16 cellular contexts compared by ENCODE assay signal in the genomic region with DNA sequence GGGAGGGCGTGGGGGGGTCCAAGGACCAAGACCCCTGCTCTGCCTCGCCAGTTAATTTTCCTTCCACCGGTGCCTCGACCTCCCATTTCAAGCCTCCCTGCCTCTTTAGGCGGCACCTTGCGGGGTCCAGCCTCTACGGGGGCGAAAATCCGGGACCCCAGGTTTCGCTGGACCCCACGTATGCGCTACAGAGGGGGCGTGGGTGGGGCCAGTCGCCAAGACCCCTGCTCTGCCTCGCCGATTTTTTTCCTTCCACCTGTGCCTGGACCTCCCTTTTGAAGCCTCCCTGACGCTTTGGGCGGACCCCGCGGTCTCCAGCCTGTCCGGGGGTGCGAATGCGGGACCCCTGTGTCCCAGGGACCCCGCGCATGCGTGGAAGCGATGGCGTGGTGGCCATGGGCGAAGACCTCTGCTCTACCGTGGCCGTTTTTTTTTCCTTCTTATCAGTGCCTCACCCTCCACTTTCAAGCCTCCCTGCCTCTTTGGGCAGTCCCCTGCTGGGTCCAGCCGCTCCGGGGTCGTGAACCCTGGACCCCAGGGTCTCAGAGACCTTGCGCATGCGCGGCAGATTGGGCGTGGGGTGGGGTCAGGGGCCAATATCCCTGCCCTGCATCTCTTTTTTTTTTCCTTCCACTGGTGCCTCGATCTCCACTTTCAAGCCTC.
"Had no signal": no experiment of that assay in that cellular context is flagged by ENCODE, and none has a peak within 500 bp of the region (broad histone marks: within the 10 kb centered on the region; RNA-seq: fewer than 3 reads in every experiment).

No MANE protein-coding gene starts in this region.

- H3K4me3 ChIP-seq: esophagus squamous epithelium, spleen had no signal

- H3K27me3 ChIP-seq: esophagus squamous epithelium had no signal

- H3K27me3 Mint-ChIP-seq: activated B cell treated with CpG ODN at 0.5 μM for 24 hours; activated CD8-positive, alpha-beta T cell treated with anti-CD3 and anti-CD28 coated beads for 36 hours; activated naive CD8-positive, alpha-beta T cell treated with anti-CD3 and anti-CD28 coated beads for 36 hours; activated T-helper 17 cell treated with anti-CD3 and anti-CD28 coated beads, Interleukin-2, amount 50 U/mL, for 72 hours; stimulated activated naive B cell treated with anti-CD40 and anti-IgM and Interleukin-4, amounts not matched to agents 10 μg/mL and 1 μg/mL and 100 μg/mL, for 72 hours had no signal

- DNase-seq: activated B cell treated with CpG ODN at 0.5 μM for 24 hours; activated CD8-positive, alpha-beta T cell treated with anti-CD3 and anti-CD28 coated beads for 36 hours; activated naive CD4-positive, alpha-beta T cell; activated naive CD8-positive, alpha-beta T cell treated with anti-CD3 and anti-CD28 coated beads for 36 hours; activated T-cell treated with anti-CD3 and anti-CD28 coated beads, Interleukin-2, amount 50 U/mL, for 1 hour; amniotic stem cell; dermis blood vessel endothelial cell; effector memory CD4-positive, alpha-beta T cell; esophagus squamous epithelium; left ventricle myocardium superior; nephron progenitor cell; nucleus accumbens; spleen; stimulated activated CD4-positive, alpha-beta T cell treated with anti-CD3 and anti-CD28 coated beads, Interleukin-4, amount 100 ng/mL, for 4 hours; stimulated activated naive B cell treated with anti-CD40 and anti-IgM and Interleukin-4, amounts not matched to agents 10 μg/mL and 1 μg/mL and 100 μg/mL, for 72 hours had no signal

- H3K27ac Mint-ChIP-seq: activated B cell treated with CpG ODN at 0.5 μM for 24 hours; activated CD8-positive, alpha-beta T cell treated with anti-CD3 and anti-CD28 coated beads for 36 hours; activated naive CD8-positive, alpha-beta T cell treated with anti-CD3 and anti-CD28 coated beads for 36 hours; activated T-helper 17 cell treated with anti-CD3 and anti-CD28 coated beads, Interleukin-2, amount 50 U/mL, for 72 hours; nephron progenitor cell; stimulated activated naive B cell treated with anti-CD40 and anti-IgM and Interleukin-4, amounts not matched to agents 10 μg/mL and 1 μg/mL and 100 μg/mL, for 72 hours had no signal

- H3K4me3 Mint-ChIP-seq: activated B cell treated with CpG ODN at 0.5 μM for 24 hours; activated CD8-positive, alpha-beta T cell treated with anti-CD3 and anti-CD28 coated beads for 36 hours; activated naive CD8-positive, alpha-beta T cell treated with anti-CD3 and anti-CD28 coated beads for 36 hours; activated T-helper 17 cell treated with anti-CD3 and anti-CD28 coated beads, Interleukin-2, amount 50 U/mL, for 72 hours; nephron progenitor cell; stimulated activated naive B cell treated with anti-CD40 and anti-IgM and Interleukin-4, amounts not matched to agents 10 μg/mL and 1 μg/mL and 100 μg/mL, for 72 hours had no signal

- H3K9me3 Mint-ChIP-seq: activated T-helper 17 cell treated with anti-CD3 and anti-CD28 coated beads, Interleukin-2, amount 50 U/mL, for 72 hours had no signal

- H3K4me1 Mint-ChIP-seq: activated B cell treated with CpG ODN at 0.5 μM for 24 hours; activated naive CD8-positive, alpha-beta T cell treated with anti-CD3 and anti-CD28 coated beads for 36 hours; activated T-helper 17 cell treated with anti-CD3 and anti-CD28 coated beads, Interleukin-2, amount 50 U/mL, for 72 hours; nephron progenitor cell; stimulated activated naive B cell treated with anti-CD40 and anti-IgM and Interleukin-4, amounts not matched to agents 10 μg/mL and 1 μg/mL and 100 μg/mL, for 72 hours had no signal

- ATAC-seq: activated CD8-positive, alpha-beta T cell treated with anti-CD3 and anti-CD28 coated beads for 36 hours; activated T-helper 17 cell treated with anti-CD3 and anti-CD28 coated beads, Interleukin-2, amount 50 U/mL, for 72 hours; left ventricle myocardium superior; stimulated activated naive B cell treated with anti-CD40 and anti-IgM and Interleukin-4, amounts not matched to agents 10 μg/mL and 1 μg/mL and 100 μg/mL, for 72 hours had no signal

- H3K4me1 ChIP-seq: esophagus squamous epithelium, spleen had no signal

- H3K27ac ChIP-seq: esophagus squamous epithelium, spleen had no signal

- H3K36me3 ChIP-seq: esophagus squamous epithelium, spleen had no signal
